In the genomic region with DNA sequence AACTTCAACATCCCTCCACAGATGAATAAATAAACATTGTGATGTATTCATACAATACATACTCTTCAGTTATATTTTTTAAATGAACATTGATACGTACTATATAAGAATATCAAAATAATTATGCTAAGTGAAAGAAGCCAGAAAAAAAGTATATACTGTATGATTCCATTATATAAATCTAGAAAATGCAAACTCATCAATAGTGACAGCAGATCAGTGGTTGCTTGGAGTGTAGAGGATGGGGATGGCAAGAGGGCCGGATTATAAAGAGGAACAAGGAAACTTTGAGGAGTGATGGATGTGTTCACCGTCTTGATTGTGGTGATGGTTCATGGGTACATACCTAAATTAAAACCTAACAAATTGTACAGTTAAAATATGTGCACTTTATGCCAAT, we compare ENCODE assay signal across 1 cellular context.
TF ChIP-seq lines count a peak whose summit lies in the region.

No MANE protein-coding gene starts in this region.

TF ChIP-seq in HepG2, 621 proteins besides CTCF, POLR2A, EP300 and RAD21:
- TF ChIP-seq ZFP36L2 (CRISPR knock-in tag; IDR thresholded peaks at IDR 0.05): no peak
- TF ChIP-seq MAFF (IDR thresholded peaks at IDR 0.05; ENCODE audit: low read depth, low read length): peak; percentile 80
- TF ChIP-seq MAFK (conservative IDR thresholded peaks at IDR 0.05 in 1 of 2, IDR thresholded peaks at IDR 0.05 in 1 of 2; ENCODE audit: low read length in 2 of 2): peak; percentile 81 to 89
